Comparison of ENCODE assay signal across 1 cellular context in the genomic region with DNA sequence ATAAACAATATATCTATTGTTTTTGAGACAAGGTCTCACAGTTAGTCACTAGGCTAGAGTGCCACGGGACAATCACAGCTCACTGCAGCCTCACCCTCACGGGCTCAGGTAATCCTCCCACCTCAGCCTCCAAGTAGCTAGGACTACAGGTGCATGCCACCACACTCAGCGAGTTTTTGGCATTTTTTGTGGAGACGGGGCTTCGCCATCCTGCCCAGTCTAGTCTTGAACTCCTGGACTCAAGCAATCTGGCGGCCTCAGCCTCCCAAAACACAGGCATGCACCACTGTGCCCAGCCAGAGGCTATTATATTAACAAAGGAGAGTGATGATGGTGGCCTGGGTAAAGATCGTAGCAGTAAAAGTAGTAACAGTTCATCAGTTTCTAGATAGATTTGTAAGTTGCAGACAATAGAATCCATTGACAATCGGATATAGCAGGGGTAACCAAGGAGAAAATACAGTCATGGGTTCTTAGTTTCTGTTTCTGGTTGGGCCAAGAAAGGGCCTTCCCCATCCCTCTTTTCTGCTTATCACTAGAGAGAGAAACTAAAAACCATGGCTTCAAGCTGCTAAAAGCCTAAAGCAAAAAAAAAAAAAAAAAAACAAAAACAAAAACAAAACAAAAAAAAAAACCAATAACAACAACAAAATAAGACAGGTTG.
TF ChIP-seq lines count a peak whose summit lies in the region.

No MANE protein-coding gene starts in this region.

TF ChIP-seq in HCT116, 20 proteins besides CTCF, POLR2A, EP300 and RAD21 (continued from another document):
- TF ChIP-seq MAX (IDR thresholded peaks at IDR 0.05) (no peak), SIN3A (IDR thresholded peaks at IDR 0.05; ENCODE audit: low read depth) (no peak), TCF7L2 (IDR thresholded peaks at IDR 0.05; ENCODE audit: borderline replicate concordance, extremely low read depth, insufficient read depth, insufficient read length) (no peak), CEBPB (IDR thresholded peaks at IDR 0.05; ENCODE audit: low read depth) (no peak), EGR1 (IDR thresholded peaks at IDR 0.05; ENCODE audit: low read depth) (no peak), ZNF274 (IDR thresholded peaks at IDR 0.05; ENCODE audit: low read depth, low read length) (no peak), ELF1 (IDR thresholded peaks at IDR 0.05; ENCODE audit: borderline replicate concordance, low read depth) (no peak), REST (IDR thresholded peaks at IDR 0.05; ENCODE audit: low read depth) (no peak), JUND (IDR thresholded peaks at IDR 0.05) (no peak), EZH2 (IDR thresholded peaks at IDR 0.05) (no peak), SRF (IDR thresholded peaks at IDR 0.05; ENCODE audit: low read depth) (no peak), SP1 (IDR thresholded peaks at IDR 0.05; ENCODE audit: low read depth) (no peak), EZH2phosphoT487 (IDR thresholded peaks at IDR 0.05; ENCODE audit: borderline replicate concordance) (no peak)
- TF ChIP-seq, protein P1, sequence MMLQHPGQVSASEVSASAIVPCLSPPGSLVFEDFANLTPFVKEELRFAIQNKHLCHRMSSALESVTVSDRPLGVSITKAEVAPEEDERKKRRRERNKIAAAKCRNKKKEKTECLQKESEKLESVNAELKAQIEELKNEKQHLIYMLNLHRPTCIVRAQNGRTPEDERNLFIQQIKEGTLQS (IDR thresholded peaks at IDR 0.05) = no peak
- TF ChIP-seq, protein P2, sequence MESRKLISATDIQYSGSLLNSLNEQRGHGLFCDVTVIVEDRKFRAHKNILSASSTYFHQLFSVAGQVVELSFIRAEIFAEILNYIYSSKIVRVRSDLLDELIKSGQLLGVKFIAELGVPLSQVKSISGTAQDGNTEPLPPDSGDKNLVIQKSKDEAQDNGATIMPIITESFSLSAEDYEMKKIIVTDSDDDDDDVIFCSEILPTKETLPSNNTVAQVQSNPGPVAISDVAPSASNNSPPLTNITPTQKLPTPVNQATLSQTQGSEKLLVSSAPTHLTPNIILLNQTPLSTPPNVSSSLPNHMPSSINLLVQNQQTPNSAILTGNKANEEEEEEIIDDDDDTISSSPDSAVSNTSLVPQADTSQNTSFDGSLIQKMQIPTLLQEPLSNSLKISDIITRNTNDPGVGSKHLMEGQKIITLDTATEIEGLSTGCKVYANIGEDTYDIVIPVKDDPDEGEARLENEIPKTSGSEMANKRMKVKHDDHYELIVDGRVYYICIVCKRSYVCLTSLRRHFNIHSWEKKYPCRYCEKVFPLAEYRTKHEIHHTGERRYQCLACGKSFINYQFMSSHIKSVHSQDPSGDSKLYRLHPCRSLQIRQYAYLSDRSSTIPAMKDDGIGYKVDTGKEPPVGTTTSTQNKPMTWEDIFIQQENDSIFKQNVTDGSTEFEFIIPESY (IDR thresholded peaks at IDR 0.05; ENCODE audit: extremely low read depth, insufficient replicate concordance, low read length) = no peak
TF ChIP-seq in HCT116: peak in this region for 0.
